21 cellular contexts compared by ENCODE assay signal in the genomic region with DNA sequence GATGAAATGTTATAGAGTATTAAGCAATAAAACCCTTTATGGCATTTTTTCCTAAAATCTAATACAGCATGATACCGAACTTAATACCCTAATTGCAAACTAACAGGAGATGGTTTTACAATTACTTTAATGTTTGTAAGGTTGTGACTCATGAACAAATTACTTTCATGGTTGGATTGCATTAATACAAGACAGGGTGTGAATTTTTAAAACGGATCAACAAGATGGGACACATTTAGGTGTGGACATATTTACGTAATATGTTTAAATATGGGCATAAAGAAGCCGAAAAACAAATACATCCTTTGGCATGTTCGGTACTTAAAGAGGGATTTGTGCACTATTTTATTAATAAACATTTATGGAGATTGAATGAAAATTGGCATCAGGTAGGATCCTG.
"Had no signal": no experiment of that assay in that cellular context is flagged by ENCODE, and none has a peak within 500 bp of the region (broad histone marks: within the 10 kb centered on the region; RNA-seq: fewer than 3 reads in every experiment).

No MANE protein-coding gene starts in this region.

- H3K27ac ChIP-seq: coronary artery, dorsolateral prefrontal cortex, gastrocnemius medialis, heart right ventricle, left lung, lower lobe of right lung had no signal

- H3K36me3 ChIP-seq: esophagus squamous epithelium, gastrocnemius medialis, heart right ventricle, left lung, lower lobe of right lung had no signal

- DNase-seq: dermis blood vessel endothelial cell; dorsolateral prefrontal cortex; effector CD8-positive, alpha-beta T cell; effector memory CD8-positive, alpha-beta T cell; endodermal cell; esophagus squamous epithelium; foreskin fibroblast; foreskin melanocyte; gastrocnemius medialis; glutamatergic neuron; head of caudate nucleus; heart right ventricle; hippocampal formation; left cardiac atrium; left lung; left ventricle myocardium superior; lower lobe of right lung; mesendoderm; midbrain had no signal

- H3K4me3 ChIP-seq: coronary artery, dorsolateral prefrontal cortex, esophagus squamous epithelium, gastrocnemius medialis, heart right ventricle, left lung, lower lobe of right lung had no signal

- H3K27me3 ChIP-seq: gastrocnemius medialis, heart right ventricle, left lung had no signal

- H3K4me1 ChIP-seq: gastrocnemius medialis, left lung, lower lobe of right lung had no signal

- H3K36me3 Mint-ChIP-seq: memory B cell had no signal

- H3K9me3 ChIP-seq: gastrocnemius medialis, lower lobe of right lung had no signal

- H3K27me3 Mint-ChIP-seq: effector memory CD8-positive, alpha-beta T cell; memory B cell had no signal

- H3K27ac Mint-ChIP-seq: effector memory CD8-positive, alpha-beta T cell; endodermal cell; memory B cell had no signal

- ATAC-seq: effector memory CD8-positive, alpha-beta T cell; gastrocnemius medialis; heart right ventricle; left cardiac atrium; left lung; left ventricle myocardium superior; lower lobe of right lung had no signal

- H3K4me3 Mint-ChIP-seq: effector memory CD8-positive, alpha-beta T cell; endodermal cell; memory B cell had no signal

- H3K4me1 Mint-ChIP-seq: memory B cell had no signal
